ENCODE assay signal across 1 cellular context in the genomic region with DNA sequence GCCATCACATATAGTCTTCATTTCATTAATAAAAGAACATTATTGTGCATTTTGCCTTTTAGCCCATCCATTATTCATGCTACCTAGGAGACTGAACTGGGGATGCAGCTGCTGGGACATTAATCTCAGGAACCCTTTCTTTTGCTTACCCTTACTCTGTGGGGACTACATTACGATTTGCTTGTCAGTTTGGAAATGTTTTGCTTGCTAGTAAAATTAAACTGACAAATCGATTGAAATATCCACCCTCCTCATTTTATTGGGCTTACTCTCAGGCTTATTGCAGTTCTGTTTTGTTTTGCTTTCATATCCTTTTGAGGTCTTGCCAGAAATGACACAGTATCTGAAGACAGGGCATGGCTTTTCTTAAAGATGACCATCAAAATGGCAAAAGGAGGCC.
TF ChIP-seq lines count a peak whose summit lies in the region.

No MANE protein-coding gene starts in this region.

TF ChIP-seq in HEK293, 187 proteins besides CTCF, POLR2A, EP300 and RAD21 (continued from another document):
- TF ChIP-seq, protein P1, sequence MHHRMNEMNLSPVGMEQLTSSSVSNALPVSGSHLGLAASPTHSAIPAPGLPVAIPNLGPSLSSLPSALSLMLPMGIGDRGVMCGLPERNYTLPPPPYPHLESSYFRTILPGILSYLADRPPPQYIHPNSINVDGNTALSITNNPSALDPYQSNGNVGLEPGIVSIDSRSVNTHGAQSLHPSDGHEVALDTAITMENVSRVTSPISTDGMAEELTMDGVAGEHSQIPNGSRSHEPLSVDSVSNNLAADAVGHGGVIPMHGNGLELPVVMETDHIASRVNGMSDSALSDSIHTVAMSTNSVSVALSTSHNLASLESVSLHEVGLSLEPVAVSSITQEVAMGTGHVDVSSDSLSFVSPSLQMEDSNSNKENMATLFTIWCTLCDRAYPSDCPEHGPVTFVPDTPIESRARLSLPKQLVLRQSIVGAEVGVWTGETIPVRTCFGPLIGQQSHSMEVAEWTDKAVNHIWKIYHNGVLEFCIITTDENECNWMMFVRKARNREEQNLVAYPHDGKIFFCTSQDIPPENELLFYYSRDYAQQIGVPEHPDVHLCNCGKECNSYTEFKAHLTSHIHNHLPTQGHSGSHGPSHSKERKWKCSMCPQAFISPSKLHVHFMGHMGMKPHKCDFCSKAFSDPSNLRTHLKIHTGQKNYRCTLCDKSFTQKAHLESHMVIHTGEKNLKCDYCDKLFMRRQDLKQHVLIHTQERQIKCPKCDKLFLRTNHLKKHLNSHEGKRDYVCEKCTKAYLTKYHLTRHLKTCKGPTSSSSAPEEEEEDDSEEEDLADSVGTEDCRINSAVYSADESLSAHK (tag by site-specific recombination; IDR thresholded peaks at IDR 0.05) = 0 out of 2 replicates have a peak, but pooled peaks have one; percentile 45
- TF ChIP-seq, protein P2, sequence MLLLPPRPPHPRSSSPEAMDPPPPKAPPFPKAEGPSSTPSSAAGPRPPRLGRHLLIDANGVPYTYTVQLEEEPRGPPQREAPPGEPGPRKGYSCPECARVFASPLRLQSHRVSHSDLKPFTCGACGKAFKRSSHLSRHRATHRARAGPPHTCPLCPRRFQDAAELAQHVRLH (tag by site-specific recombination; IDR thresholded peaks at IDR 0.05) = peak; percentile 63
